Comparison of ENCODE assay signal across 8 cellular contexts in the genomic region with DNA sequence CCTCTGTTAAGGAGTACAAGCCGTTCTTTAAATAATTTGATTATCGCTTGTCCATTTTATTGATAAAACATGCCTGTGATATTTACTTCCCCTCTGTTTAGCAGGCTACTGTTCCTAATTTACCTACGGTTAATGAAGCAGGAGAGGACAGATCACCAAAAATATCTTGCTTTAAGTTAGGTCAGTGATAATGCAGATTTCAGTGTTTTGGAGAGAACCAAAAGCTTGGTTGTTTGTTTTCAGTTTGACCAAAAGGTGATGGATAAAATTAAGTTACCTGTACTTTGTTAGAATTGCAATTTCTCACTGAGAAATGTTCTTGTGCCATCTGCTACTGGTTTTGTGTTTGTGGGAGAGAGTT. TPM values are rescaled to one million over a fixed set of nuclear protein-coding genes. Genes with fewer than 3 reads are reported as not detected.
A peak's percentile ranks its signal among the peaks of the same experiment; 100 is the strongest.
DNase-seq lines count a peak whose midpoint lies in the region; ATAC-seq and TF ChIP-seq lines count a peak whose summit lies in the region.

No MANE protein-coding gene starts in this region.

- H3K27ac Mint-ChIP-seq in HFFc6 (peak overlapping the region; percentile 85), MCF 10A (ENCODE audit: low read depth, unreplicated experiment) (peak overlapping the region; percentile 33)

- DNase-seq in AG04449 (ENCODE audit: low read depth, low spot score) = no peak
- no peak for DNase-seq in HFFc6
- no peak for DNase-seq in MCF 10A (ENCODE audit: unreplicated experiment)
- no peak for DNase-seq in T1000 (lab: John Stamatoyannopoulos, UW)
- DNase-seq in GM10248 (ENCODE audit: extremely low spot score) = no peak

- CTCF ChIA-PET in AG04449 (lab: Yijun Ruan, JAX) (interaction anchor here (1.2 to 26.7 kb wide), 9 partner anchors 11 to 212 kb away, joined by 3 to 1125 read pairs (median 8); no protein-coding TSS in a partner anchor), MCF 10A (lab: Yijun Ruan, JAX) (interaction anchor here (1.2 to 4.2 kb wide), 2 partner anchors 11 to 20 kb away, joined by 3 to 30 read pairs; no protein-coding TSS in a partner anchor), GM10248 (lab: Yijun Ruan, JAX) (interaction anchor here (1.6 to 6.1 kb wide), 4 partner anchors 10 to 186 kb away, joined by 3 to 62 read pairs (median 4); no protein-coding TSS in a partner anchor)

- H3K4me1 ChIP-seq in mucosa of rectum (ENCODE audit: control insufficient read depth in 2 of 2, insufficient read depth in 2 of 2, low read length in 2 of 2) = peaks cover 3 to 8% of the 10 kb centered on the region in 2 donors

- H3K27me3 ChIP-seq in mucosa of rectum (ENCODE audit: control insufficient read depth in 2 of 2, insufficient read depth in 2 of 2, low read length in 2 of 2) = no peaks in the 10 kb centered on the region

- peak overlapping the region; percentile 71 to 92 for H3K9ac ChIP-seq in mucosa of rectum (ENCODE audit: low read depth in 1 of 2, low read length in 2 of 2)

- H3K4me1 Mint-ChIP-seq in HFFc6 (ENCODE audit: low read depth) (peaks cover 65% of the 10 kb centered on the region), MCF 10A (ENCODE audit: insufficient read depth, unreplicated experiment) (peaks cover 24% of the 10 kb centered on the region)

- TSS peak; percentile 20 for BruUV-seq in MCF 10A (replicated peaks; lab: Mats Ljungman, UMichigan)

- peaks cover 2% of the 10 kb centered on the region; the same call in 1 of the 2 replicates for H3K27me3 Mint-ChIP-seq in HFFc6 (ENCODE audit: insufficient read depth)
- no peaks in the 10 kb centered on the region for H3K27me3 Mint-ChIP-seq in MCF 10A (ENCODE audit: insufficient read depth, unreplicated experiment)

- H3K4me3 Mint-ChIP-seq in HFFc6 (peak overlapping the region; percentile 95), MCF 10A (ENCODE audit: unreplicated experiment) (peak overlapping the region; percentile 80)

- H3K4me3 ChIP-seq in AG04449 (ENCODE audit: low read depth, low read length) (peak overlapping the region; percentile 87), mucosa of rectum (ENCODE audit: low read length in 2 of 2) (peak overlapping the region; percentile 83 to 87)

- peak overlapping the region in 1 of 2 donors; percentile 85 for H3K27ac ChIP-seq in mucosa of rectum (ENCODE audit: low read depth in 2 of 2, low read length in 2 of 2)

- POLR2A ChIA-PET in AG04449 (lab: Yijun Ruan, JAX) = interaction anchor here (0.6 to 2.2 kb wide), 2 partner anchors 29 to 138 kb away, joined by 4 to 15 read pairs; no protein-coding TSS in a partner anchor
- POLR2A ChIA-PET in MCF 10A (lab: Yijun Ruan, JAX) = interaction anchor here (0.6 to 4.0 kb wide), 12 partner anchors 9 to 213 kb away, joined by 3 to 57 read pairs (median 4); a partner anchor contains a TSS
- POLR2A ChIA-PET in GM10248 (lab: Yijun Ruan, JAX) = interaction anchor here (0.7 to 1.7 kb wide), 2 partner anchors 32 to 100 kb away, joined by 5 to 9 read pairs; no protein-coding TSS in a partner anchor

- no peak for TF ChIP-seq CTCF in AG04449 (IDR thresholded peaks at IDR 0.05; ENCODE audit: insufficient read depth, low read length, missing control alignments)
- TF ChIP-seq CTCF in HFFc6 (IDR thresholded peaks at IDR 0.05) = no peak
- no peak for TF ChIP-seq CTCF in MCF 10A (IDR thresholded peaks at IDR 0.05; ENCODE audit: unreplicated experiment)
- no peak for TF ChIP-seq CTCF in GM10248 (IDR thresholded peaks at IDR 0.05; ENCODE audit: control extremely low read depth, extremely low read depth, low read depth, missing control alignments)

- intact Hi-C loops in MCF 10A (cut with micrococcal nuclease) = no loop called here

- H3K36me3 ChIP-seq in mucosa of rectum (ENCODE audit: control insufficient read depth in 2 of 2, insufficient read depth in 2 of 2, low read length in 2 of 2) = no peaks in the 10 kb centered on the region

- H3K36me3 Mint-ChIP-seq in HFFc6 (ENCODE audit: low read depth) = peaks cover 27% of the 10 kb centered on the region
- H3K36me3 Mint-ChIP-seq in MCF 10A (ENCODE audit: insufficient read depth, unreplicated experiment) = peaks cover 10% of the 10 kb centered on the region

- H3K9me3 ChIP-seq in mucosa of rectum (ENCODE audit: control insufficient read depth in 2 of 2, low read length in 2 of 2) = no peaks in the 10 kb centered on the region

- ATAC-seq in HG02678 (IDR thresholded peaks at IDR 0.05; ENCODE audit: unreplicated experiment) (no peak), GM21526 (IDR thresholded peaks at IDR 0.05; ENCODE audit: low FRiP score, unreplicated experiment) (no peak)

- H3K9me3 Mint-ChIP-seq in HFFc6 (no peaks in the 10 kb centered on the region), MCF 10A (ENCODE audit: unreplicated experiment) (no peaks in the 10 kb centered on the region)

RNA-seq across cellular contexts. Expression of a gene that starts 1.0 kb away (rescaled TPM):
- total RNA-seq in HFFc6 (2021; fragmentation: NEBNext Ultra II Directional; extraction: Animal tissue kit (Norgen Biotek cat#: 25700)) = 10 to 100 TPM; 33.4 to 64.4 (median 50.9) TPM
- total RNA-seq in MCF 10A (2022) = 21.0 and 26.0 TPM in 2 replicates

RNA-seq across cellular contexts. Expression of a gene that starts 21.5 kb away (rescaled TPM):
- total RNA-seq in HFFc6 (2021; fragmentation: NEBNext Ultra II Directional; extraction: Animal tissue kit (Norgen Biotek cat#: 25700)) = 1 to 10 TPM in 4 of 6 experiments, under 1 TPM in 2; 0.38 to 4.1 (median 2.6) TPM
- 0.25 and 0.33 TPM in 2 replicates for total RNA-seq in MCF 10A (2022)

RNA-seq across cellular contexts. Expression of a gene that starts 31.2 kb away (rescaled TPM):
- under 1 TPM in 5 of 6 experiments, not detected in 1; 0.14 to 0.48 (median 0.28) TPM for total RNA-seq in HFFc6 (2021; fragmentation: NEBNext Ultra II Directional; extraction: Animal tissue kit (Norgen Biotek cat#: 25700))
- total RNA-seq in MCF 10A (2022) = 0.20 TPM in 1 of 2 replicates, not detected in the other

RNA-seq across cellular contexts. Expression of a gene that starts 45.2 kb away (rescaled TPM):
- 10 to 100 TPM; 14.1 to 37.4 (median 34.5) TPM for total RNA-seq in HFFc6 (2021; fragmentation: NEBNext Ultra II Directional; extraction: Animal tissue kit (Norgen Biotek cat#: 25700))
- total RNA-seq in MCF 10A (2022) = 30.8 and 41.9 TPM in 2 replicates
